31 cellular contexts compared by ENCODE assay signal in genomic region chr12:88889326-88890110, GRCh38.
DNase-seq lines count a peak whose midpoint lies in the region; ATAC-seq, FAIRE-seq and TF ChIP-seq lines count a peak whose summit lies in the region.
"Had no signal": no experiment of that assay in that cellular context is flagged by ENCODE, and none has a peak within 500 bp of the region (broad histone marks: within the 10 kb centered on the region; RNA-seq: fewer than 3 reads in every experiment).

No MANE protein-coding gene starts in this region.

- no peak overlapping the region for H3K27ac ChIP-seq in PC-3 (ENCODE audit: low read length)
- H3K27ac ChIP-seq in keratinocyte (ENCODE audit: control insufficient read depth, insufficient read depth, low read length): no peak overlapping the region

- H3F3A ChIP-seq in PC-3 (ENCODE audit: low read length, unreplicated experiment): no peaks in the 10 kb centered on the region

- H3K9me3 ChIP-seq in PC-3 (ENCODE audit: low read length) (no peaks in the 10 kb centered on the region), keratinocyte (ENCODE audit: control insufficient read depth, low read depth, low read length) (no peaks in the 10 kb centered on the region)

- H3K4me1 ChIP-seq in PC-3 (ENCODE audit: insufficient read depth, low read length) (peaks cover 11% of the 10 kb centered on the region), keratinocyte (ENCODE audit: control insufficient read depth, extremely low read depth, insufficient read depth, low read length) (no peaks in the 10 kb centered on the region)

- dilution Hi-C loops in keratinocyte (cut with MboI; ENCODE audit: extremely low pct_ligation_motif_present, low sequenced_read_pairs): no loop called here

- no peak for TF ChIP-seq CTCF in AG09319 (IDR thresholded peaks at IDR 0.05; ENCODE audit: low read depth, low read length)
- no peak for TF ChIP-seq CTCF in PC-3 (conservative IDR thresholded peaks at IDR 0.05; ENCODE audit: low read depth, low read length)
- no peak for TF ChIP-seq CTCF in choroid plexus epithelial cell (conservative IDR thresholded peaks at IDR 0.05; ENCODE audit: low read depth, low read length)
- no peak for TF ChIP-seq CTCF in keratinocyte (optimal IDR thresholded peaks at IDR 0.05 in 1 of 3, IDR thresholded peaks at IDR 0.05 in 1 of 3, conservative IDR thresholded peaks at IDR 0.05 in 1 of 3; ENCODE audit: extremely low read depth in 1 of 3, insufficient read depth in 2 of 3, low read length in 3 of 3)

- ATAC-seq in PC-3: peak; percentile 72
- ATAC-seq in GM18511 (IDR thresholded peaks at IDR 0.05; ENCODE audit: unreplicated experiment): no peak
- ATAC-seq: activated CD8-positive, alpha-beta memory T cell treated with anti-CD3 and anti-CD28 coated beads, Interleukin-2, amount 10 ng/mL, durations not matched to agents 7 days and 5 days; K562; left cardiac atrium had no signal

- FAIRE-seq in keratinocyte (lab: Jason Lieb, UNC): peak; percentile 34
- FAIRE-seq: GM12892, K562, small intestine, urothelium cell line had no signal

- no peak overlapping the region for H3K4me3 ChIP-seq in PC-3 (ENCODE audit: low read length)
- no peak overlapping the region for H3K4me3 ChIP-seq in choroid plexus epithelial cell (ENCODE audit: low read depth, low read length)
- H3K4me3 ChIP-seq in keratinocyte (ENCODE audit: control insufficient read depth in 2 of 3, extremely low read depth in 1 of 3, insufficient read depth in 2 of 3, low read depth in 1 of 3, low read length in 3 of 3): no peak overlapping the region
- H3K4me3 ChIP-seq: K562 had no signal

- intact Hi-C loops in PC-3 (cut with micrococcal nuclease): no loop called here

- H4K20me1 ChIP-seq in PC-3 (ENCODE audit: low read length) (no peaks in the 10 kb centered on the region), keratinocyte (ENCODE audit: control insufficient read depth, extremely low read depth, insufficient read depth, low read length) (no peaks in the 10 kb centered on the region)

- DNase-seq in AG09319 (ENCODE audit: extremely low read depth, low read depth) (peak; percentile 3), PC-3 (peak; percentile 44), choroid plexus epithelial cell (ENCODE audit: low read depth) (peak; percentile 77), keratinocyte (ENCODE audit: low read depth, low spot score) (no peak), OCI-M1 (lab: John Stamatoyannopoulos, UW) (no peak), AG08396 (ENCODE audit: low spot score) (no peak), mucosa of gallbladder (ENCODE audit: low spot score) (no peak)
- DNase-seq: activated CD4-positive, alpha-beta T cell treated with anti-CD3 and anti-CD28 coated beads, Interleukin-2, amount 50 U/mL, for 1 hour; activated CD8-positive, alpha-beta memory T cell treated with anti-CD3 and anti-CD28 coated beads, Interleukin-2, amount 10 ng/mL, durations not matched to agents 7 days and 5 days; activated naive CD4-positive, alpha-beta T cell treated with anti-CD3 and anti-CD28 coated beads, Interleukin-2, amount 50 U/mL, for 16 hours; aorta; effector CD4-positive, alpha-beta T cell; erythroblast; glutamatergic neuron; HFFc6; left cardiac atrium; MM.1S; naive B cell; NCI-H1417 treated with DMSO at 0.1 percent for 48 hours; NCI-H446; NCI-H82; nucleus accumbens; Right ventricle myocardium superior; small intestine; substantia nigra; SW 1271; T1000 had no signal

- CTCF ChIA-PET in PC-3 (lab: Charles Lee): no interaction called here

- no peaks in the 10 kb centered on the region for H3K9me2 ChIP-seq in PC-3 (replicated peaks; ENCODE audit: low read length)

- 0 out of 2 replicates have a peak overlapping the region, but pooled peaks have one; percentile 13 for H2AFZ ChIP-seq in PC-3 (ENCODE audit: low read length)
- H2AFZ ChIP-seq in keratinocyte (ENCODE audit: control insufficient read depth, low read length): no peak overlapping the region

- POLR2A ChIA-PET in PC-3 (lab: Charles Lee; ENCODE audit: unreplicated experiment): no interaction called here

- H3K9me1 ChIP-seq in keratinocyte (ENCODE audit: control insufficient read depth, extremely low read depth, insufficient read depth, low read length): no peaks in the 10 kb centered on the region

- no TSS peak for BruUV-seq in PC-3 (replicated peaks; lab: Mats Ljungman, UMichigan)

- H3K9ac ChIP-seq in PC-3 (ENCODE audit: low read length): no peak overlapping the region
- no peak overlapping the region for H3K9ac ChIP-seq in keratinocyte (ENCODE audit: control insufficient read depth, extremely low read depth, insufficient read depth, low read length)

- H3K36me3 ChIP-seq in PC-3 (ENCODE audit: low read depth, low read length): no peaks in the 10 kb centered on the region
- no peaks in the 10 kb centered on the region for H3K36me3 ChIP-seq in keratinocyte (ENCODE audit: control insufficient read depth in 2 of 2, extremely low read depth in 1 of 2, insufficient read depth in 2 of 2, low read length in 2 of 2)

- H3K4me2 ChIP-seq in PC-3 (ENCODE audit: low read length) (no peak overlapping the region), keratinocyte (ENCODE audit: control insufficient read depth, extremely low read depth, insufficient read depth, low read depth, low read length) (no peak overlapping the region)

- H3K79me2 ChIP-seq in PC-3 (ENCODE audit: low read length): no peaks in the 10 kb centered on the region
- H3K79me2 ChIP-seq in keratinocyte (ENCODE audit: control insufficient read depth, insufficient read depth, low read length): no peaks in the 10 kb centered on the region

- H3K27me3 ChIP-seq in PC-3 (ENCODE audit: low read length) (no peaks in the 10 kb centered on the region), keratinocyte (ENCODE audit: control insufficient read depth, extremely low read depth, insufficient read depth, low read length) (no peaks in the 10 kb centered on the region)

Comparison
In these comparisons a context has a peak if more than half of its experiments do, and no peak if none do; other contexts are left out.
1. DNase-seq: peak in AG09319 (single experiment), PC-3 (single experiment) and choroid plexus epithelial cell (single experiment); none in keratinocyte (single experiment), OCI-M1 (single experiment), AG08396 (single experiment) and mucosa of gallbladder (single experiment).